ENCODE assay signal across 3 cellular contexts in the genomic region with DNA sequence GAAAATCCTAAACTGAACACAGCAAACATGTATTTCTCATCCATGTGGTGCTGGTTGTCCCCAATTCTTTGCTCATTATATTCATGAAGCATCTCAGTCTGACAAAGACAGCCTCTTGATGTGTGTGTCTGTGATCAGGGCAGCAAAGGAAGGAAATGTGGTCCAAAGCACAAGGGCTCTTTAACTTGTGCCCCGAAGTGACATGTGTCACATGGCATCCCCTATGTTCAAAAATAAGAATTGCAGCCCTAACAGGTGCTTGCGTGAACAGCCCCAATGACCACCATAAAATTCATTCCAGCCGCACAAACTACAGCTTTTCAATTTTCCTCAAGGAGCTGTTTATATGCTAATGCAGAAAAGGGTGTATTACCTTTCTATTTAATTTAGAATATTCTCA.
TF ChIP-seq lines count a peak whose summit lies in the region.

No MANE protein-coding gene starts in this region.

TF ChIP-seq in GM23338, 12 proteins besides CTCF, POLR2A, EP300 and RAD21:
- TF ChIP-seq CREB1 (CRISPR knock-in tag; IDR thresholded peaks at IDR 0.05; ENCODE audit: low read depth) (no peak), STAT1 (IDR thresholded peaks at IDR 0.05; ENCODE audit: unreplicated experiment) (no peak), EZH2phosphoT487 (IDR thresholded peaks at IDR 0.05; ENCODE audit: unreplicated experiment) (no peak), JUNB (IDR thresholded peaks at IDR 0.05; ENCODE audit: unreplicated experiment) (no peak), NANOG (IDR thresholded peaks at IDR 0.05; ENCODE audit: borderline replicate concordance) (no peak)
- TF ChIP-seq, protein P1, sequence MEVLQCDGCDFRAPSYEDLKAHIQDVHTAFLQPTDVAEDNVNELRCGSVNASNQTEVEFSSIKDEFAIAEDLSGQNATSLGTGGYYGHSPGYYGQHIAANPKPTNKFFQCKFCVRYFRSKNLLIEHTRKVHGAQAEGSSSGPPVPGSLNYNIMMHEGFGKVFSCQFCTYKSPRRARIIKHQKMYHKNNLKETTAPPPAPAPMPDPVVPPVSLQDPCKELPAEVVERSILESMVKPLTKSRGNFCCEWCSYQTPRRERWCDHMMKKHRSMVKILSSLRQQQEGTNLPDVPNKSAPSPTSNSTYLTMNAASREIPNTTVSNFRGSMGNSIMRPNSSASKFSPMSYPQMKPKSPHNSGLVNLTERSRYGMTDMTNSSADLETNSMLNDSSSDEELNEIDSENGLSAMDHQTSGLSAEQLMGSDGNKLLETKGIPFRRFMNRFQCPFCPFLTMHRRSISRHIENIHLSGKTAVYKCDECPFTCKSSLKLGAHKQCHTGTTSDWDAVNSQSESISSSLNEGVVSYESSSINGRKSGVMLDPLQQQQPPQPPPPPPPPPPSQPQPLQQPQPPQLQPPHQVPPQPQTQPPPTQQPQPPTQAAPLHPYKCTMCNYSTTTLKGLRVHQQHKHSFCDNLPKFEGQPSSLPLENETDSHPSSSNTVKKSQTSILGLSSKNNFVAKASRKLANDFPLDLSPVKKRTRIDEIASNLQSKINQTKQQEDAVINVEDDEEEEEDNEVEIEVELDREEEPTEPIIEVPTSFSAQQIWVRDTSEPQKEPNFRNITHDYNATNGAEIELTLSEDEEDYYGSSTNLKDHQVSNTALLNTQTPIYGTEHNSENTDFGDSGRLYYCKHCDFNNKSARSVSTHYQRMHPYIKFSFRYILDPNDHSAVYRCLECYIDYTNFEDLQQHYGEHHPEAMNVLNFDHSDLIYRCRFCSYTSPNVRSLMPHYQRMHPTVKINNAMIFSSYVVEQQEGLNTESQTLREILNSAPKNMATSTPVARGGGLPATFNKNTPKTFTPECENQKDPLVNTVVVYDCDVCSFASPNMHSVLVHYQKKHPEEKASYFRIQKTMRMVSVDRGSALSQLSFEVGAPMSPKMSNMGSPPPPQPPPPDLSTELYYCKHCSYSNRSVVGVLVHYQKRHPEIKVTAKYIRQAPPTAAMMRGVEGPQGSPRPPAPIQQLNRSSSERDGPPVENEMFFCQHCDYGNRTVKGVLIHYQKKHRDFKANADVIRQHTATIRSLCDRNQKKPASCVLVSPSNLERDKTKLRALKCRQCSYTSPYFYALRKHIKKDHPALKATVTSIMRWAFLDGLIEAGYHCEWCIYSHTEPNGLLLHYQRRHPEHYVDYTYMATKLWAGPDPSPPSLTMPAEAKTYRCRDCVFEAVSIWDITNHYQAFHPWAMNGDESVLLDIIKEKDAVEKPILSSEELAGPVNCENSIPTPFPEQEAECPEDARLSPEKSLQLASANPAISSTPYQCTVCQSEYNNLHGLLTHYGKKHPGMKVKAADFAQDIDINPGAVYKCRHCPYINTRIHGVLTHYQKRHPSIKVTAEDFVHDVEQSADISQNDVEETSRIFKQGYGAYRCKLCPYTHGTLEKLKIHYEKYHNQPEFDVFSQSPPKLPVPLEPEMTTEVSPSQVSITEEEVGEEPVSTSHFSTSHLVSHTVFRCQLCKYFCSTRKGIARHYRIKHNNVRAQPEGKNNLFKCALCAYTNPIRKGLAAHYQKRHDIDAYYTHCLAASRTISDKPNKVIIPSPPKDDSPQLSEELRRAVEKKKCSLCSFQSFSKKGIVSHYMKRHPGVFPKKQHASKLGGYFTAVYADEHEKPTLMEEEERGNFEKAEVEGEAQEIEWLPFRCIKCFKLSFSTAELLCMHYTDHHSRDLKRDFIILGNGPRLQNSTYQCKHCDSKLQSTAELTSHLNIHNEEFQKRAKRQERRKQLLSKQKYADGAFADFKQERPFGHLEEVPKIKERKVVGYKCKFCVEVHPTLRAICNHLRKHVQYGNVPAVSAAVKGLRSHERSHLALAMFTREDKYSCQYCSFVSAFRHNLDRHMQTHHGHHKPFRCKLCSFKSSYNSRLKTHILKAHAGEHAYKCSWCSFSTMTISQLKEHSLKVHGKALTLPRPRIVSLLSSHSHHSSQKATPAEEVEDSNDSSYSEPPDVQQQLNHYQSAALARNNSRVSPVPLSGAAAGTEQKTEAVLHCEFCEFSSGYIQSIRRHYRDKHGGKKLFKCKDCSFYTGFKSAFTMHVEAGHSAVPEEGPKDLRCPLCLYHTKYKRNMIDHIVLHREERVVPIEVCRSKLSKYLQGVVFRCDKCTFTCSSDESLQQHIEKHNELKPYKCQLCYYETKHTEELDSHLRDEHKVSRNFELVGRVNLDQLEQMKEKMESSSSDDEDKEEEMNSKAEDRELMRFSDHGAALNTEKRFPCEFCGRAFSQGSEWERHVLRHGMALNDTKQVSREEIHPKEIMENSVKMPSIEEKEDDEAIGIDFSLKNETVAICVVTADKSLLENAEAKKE (CRISPR knock-in tag; IDR thresholded peaks at IDR 0.05): no peak

TF ChIP-seq in IMR-90, 13 proteins besides CTCF, POLR2A, EP300 and RAD21:
- TF ChIP-seq, protein P2, sequence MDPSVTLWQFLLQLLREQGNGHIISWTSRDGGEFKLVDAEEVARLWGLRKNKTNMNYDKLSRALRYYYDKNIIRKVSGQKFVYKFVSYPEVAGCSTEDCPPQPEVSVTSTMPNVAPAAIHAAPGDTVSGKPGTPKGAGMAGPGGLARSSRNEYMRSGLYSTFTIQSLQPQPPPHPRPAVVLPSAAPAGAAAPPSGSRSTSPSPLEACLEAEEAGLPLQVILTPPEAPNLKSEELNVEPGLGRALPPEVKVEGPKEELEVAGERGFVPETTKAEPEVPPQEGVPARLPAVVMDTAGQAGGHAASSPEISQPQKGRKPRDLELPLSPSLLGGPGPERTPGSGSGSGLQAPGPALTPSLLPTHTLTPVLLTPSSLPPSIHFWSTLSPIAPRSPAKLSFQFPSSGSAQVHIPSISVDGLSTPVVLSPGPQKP (IDR thresholded peaks at IDR 0.05; ENCODE audit: borderline replicate concordance, low read depth, low read length): no peak
- no peak for TF ChIP-seq MAFK (IDR thresholded peaks at IDR 0.05; ENCODE audit: low read depth, low read length)
- TF ChIP-seq, protein P3, sequence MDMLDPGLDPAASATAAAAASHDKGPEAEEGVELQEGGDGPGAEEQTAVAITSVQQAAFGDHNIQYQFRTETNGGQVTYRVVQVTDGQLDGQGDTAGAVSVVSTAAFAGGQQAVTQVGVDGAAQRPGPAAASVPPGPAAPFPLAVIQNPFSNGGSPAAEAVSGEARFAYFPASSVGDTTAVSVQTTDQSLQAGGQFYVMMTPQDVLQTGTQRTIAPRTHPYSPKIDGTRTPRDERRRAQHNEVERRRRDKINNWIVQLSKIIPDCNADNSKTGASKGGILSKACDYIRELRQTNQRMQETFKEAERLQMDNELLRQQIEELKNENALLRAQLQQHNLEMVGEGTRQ (IDR thresholded peaks at IDR 0.05; ENCODE audit: low read depth, low read length): no peak
- TF ChIP-seq FOS (IDR thresholded peaks at IDR 0.05; ENCODE audit: low read depth, low read length): no peak
- TF ChIP-seq RFX5 (IDR thresholded peaks at IDR 0.05; ENCODE audit: low read depth, low read length): no peak
- no peak for TF ChIP-seq CEBPB (IDR thresholded peaks at IDR 0.05; ENCODE audit: low read depth, low read length)
- no peak for TF ChIP-seq CHD1 (IDR thresholded peaks at IDR 0.05; ENCODE audit: low read depth, low read length)
- TF ChIP-seq MXI1 (IDR thresholded peaks at IDR 0.05; ENCODE audit: borderline replicate concordance, low read depth, low read length): no peak
- no peak for TF ChIP-seq MAZ (IDR thresholded peaks at IDR 0.05; ENCODE audit: borderline replicate concordance, low read depth, low read length)
- TF ChIP-seq SMC3 (IDR thresholded peaks at IDR 0.05; ENCODE audit: low read depth, low read length): no peak
- no peak for TF ChIP-seq BHLHE40 (IDR thresholded peaks at IDR 0.05; ENCODE audit: low read depth, low read length)

TF ChIP-seq in GM12878, 131 proteins besides CTCF, POLR2A, EP300 and RAD21:
- TF ChIP-seq RB1 (IDR thresholded peaks at IDR 0.05; ENCODE audit: borderline replicate concordance) (no peak), KDM1A (IDR thresholded peaks at IDR 0.05; ENCODE audit: borderline replicate concordance) (no peak), SMAD5 (IDR thresholded peaks at IDR 0.05; ENCODE audit: low read depth) (no peak), CBFB (IDR thresholded peaks at IDR 0.05; ENCODE audit: low read depth) (no peak), ZNF384 (IDR thresholded peaks at IDR 0.05; ENCODE audit: borderline replicate concordance, low read depth, low read length) (no peak), KLF5 (IDR thresholded peaks at IDR 0.05; ENCODE audit: partially characterized antibody) (no peak), GATAD2B (conservative IDR thresholded peaks at IDR 0.05; ENCODE audit: low read depth) (no peak), STAT1 (conservative IDR thresholded peaks at IDR 0.05) (no peak), ZNF24 (IDR thresholded peaks at IDR 0.05) (no peak), SMAD1 (IDR thresholded peaks at IDR 0.05; ENCODE audit: low read depth, partially characterized antibody) (no peak), SUZ12 (IDR thresholded peaks at IDR 0.05; ENCODE audit: unreplicated experiment) (no peak), ATF7 (IDR thresholded peaks at IDR 0.05; ENCODE audit: low read depth) (no peak), SPI1 (IDR thresholded peaks at IDR 0.05; ENCODE audit: borderline replicate concordance, insufficient read depth, low read depth, low read length) (no peak), ESRRA (IDR thresholded peaks at IDR 0.05; ENCODE audit: low read length) (no peak), HCFC1 (IDR thresholded peaks at IDR 0.05; ENCODE audit: low read length) (no peak)
- TF ChIP-seq, protein P4, sequence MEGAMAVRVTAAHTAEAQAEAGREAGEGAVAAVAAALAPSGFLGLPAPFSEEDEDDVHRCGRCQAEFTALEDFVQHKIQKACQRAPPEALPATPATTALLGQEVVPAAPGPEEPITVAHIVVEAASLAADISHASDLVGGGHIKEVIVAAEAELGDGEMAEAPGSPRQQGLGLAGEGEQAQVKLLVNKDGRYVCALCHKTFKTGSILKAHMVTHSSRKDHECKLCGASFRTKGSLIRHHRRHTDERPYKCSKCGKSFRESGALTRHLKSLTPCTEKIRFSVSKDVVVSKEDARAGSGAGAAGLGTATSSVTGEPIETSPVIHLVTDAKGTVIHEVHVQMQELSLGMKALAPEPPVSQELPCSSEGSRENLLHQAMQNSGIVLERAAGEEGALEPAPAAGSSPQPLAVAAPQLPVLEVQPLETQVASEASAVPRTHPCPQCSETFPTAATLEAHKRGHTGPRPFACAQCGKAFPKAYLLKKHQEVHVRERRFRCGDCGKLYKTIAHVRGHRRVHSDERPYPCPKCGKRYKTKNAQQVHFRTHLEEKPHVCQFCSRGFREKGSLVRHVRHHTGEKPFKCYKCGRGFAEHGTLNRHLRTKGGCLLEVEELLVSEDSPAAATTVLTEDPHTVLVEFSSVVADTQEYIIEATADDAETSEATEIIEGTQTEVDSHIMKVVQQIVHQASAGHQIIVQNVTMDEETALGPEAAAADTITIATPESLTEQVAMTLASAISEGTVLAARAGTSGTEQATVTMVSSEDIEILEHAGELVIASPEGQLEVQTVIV (IDR thresholded peaks at IDR 0.05; ENCODE audit: borderline replicate concordance, partially characterized antibody): no peak
- TF ChIP-seq, protein P5, sequence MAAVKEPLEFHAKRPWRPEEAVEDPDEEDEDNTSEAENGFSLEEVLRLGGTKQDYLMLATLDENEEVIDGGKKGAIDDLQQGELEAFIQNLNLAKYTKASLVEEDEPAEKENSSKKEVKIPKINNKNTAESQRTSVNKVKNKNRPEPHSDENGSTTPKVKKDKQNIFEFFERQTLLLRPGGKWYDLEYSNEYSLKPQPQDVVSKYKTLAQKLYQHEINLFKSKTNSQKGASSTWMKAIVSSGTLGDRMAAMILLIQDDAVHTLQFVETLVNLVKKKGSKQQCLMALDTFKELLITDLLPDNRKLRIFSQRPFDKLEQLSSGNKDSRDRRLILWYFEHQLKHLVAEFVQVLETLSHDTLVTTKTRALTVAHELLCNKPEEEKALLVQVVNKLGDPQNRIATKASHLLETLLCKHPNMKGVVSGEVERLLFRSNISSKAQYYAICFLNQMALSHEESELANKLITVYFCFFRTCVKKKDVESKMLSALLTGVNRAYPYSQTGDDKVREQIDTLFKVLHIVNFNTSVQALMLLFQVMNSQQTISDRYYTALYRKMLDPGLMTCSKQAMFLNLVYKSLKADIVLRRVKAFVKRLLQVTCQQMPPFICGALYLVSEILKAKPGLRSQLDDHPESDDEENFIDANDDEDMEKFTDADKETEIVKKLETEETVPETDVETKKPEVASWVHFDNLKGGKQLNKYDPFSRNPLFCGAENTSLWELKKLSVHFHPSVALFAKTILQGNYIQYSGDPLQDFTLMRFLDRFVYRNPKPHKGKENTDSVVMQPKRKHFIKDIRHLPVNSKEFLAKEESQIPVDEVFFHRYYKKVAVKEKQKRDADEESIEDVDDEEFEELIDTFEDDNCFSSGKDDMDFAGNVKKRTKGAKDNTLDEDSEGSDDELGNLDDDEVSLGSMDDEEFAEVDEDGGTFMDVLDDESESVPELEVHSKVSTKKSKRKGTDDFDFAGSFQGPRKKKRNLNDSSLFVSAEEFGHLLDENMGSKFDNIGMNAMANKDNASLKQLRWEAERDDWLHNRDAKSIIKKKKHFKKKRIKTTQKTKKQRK (IDR thresholded peaks at IDR 0.05; ENCODE audit: low read depth, low read length): no peak
- TF ChIP-seq, protein P6, sequence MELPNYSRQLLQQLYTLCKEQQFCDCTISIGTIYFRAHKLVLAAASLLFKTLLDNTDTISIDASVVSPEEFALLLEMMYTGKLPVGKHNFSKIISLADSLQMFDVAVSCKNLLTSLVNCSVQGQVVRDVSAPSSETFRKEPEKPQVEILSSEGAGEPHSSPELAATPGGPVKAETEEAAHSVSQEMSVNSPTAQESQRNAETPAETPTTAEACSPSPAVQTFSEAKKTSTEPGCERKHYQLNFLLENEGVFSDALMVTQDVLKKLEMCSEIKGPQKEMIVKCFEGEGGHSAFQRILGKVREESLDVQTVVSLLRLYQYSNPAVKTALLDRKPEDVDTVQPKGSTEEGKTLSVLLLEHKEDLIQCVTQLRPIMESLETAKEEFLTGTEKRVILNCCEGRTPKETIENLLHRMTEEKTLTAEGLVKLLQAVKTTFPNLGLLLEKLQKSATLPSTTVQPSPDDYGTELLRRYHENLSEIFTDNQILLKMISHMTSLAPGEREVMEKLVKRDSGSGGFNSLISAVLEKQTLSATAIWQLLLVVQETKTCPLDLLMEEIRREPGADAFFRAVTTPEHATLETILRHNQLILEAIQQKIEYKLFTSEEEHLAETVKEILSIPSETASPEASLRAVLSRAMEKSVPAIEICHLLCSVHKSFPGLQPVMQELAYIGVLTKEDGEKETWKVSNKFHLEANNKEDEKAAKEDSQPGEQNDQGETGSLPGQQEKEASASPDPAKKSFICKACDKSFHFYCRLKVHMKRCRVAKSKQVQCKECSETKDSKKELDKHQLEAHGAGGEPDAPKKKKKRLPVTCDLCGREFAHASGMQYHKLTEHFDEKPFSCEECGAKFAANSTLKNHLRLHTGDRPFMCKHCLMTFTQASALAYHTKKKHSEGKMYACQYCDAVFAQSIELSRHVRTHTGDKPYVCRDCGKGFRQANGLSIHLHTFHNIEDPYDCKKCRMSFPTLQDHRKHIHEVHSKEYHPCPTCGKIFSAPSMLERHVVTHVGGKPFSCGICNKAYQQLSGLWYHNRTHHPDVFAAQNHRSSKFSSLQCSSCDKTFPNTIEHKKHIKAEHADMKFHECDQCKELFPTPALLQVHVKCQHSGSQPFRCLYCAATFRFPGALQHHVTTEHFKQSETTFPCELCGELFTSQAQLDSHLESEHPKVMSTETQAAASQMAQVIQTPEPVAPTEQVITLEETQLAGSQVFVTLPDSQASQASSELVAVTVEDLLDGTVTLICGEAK (IDR thresholded peaks at IDR 0.05; ENCODE audit: borderline replicate concordance): no peak
- TF ChIP-seq, protein P2 (IDR thresholded peaks at IDR 0.05; ENCODE audit: low read depth, low read length): no peak
TF ChIP-seq in GM12878: peak in this region for 0.
